Comparison of ENCODE assay signal across 10 cellular contexts in genomic region chr16:56477096-56477878, GRCh38. TPM values are rescaled to one million over a fixed set of nuclear protein-coding genes. Genes with fewer than 3 reads are reported as not detected.
A peak's percentile ranks its signal among the peaks of the same experiment; 100 is the strongest.
DNase-seq lines count a peak whose midpoint lies in the region; ATAC-seq and TF ChIP-seq lines count a peak whose summit lies in the region.
"Had no signal": no experiment of that assay in that cellular context is flagged by ENCODE, and none has a peak within 500 bp of the region (broad histone marks: within the 10 kb centered on the region; RNA-seq: fewer than 3 reads in every experiment).

No MANE protein-coding gene starts in this region.

- no peaks in the 10 kb centered on the region for H3K9me3 Mint-ChIP-seq in stimulated activated naive CD8-positive, alpha-beta T cell treated with anti-CD3 and anti-CD28 coated beads, Interleukin-15, Interleukin-2, amounts not matched to agents 100 ng/mL and 50 ng/mL, for 24 hours
- no peaks in the 10 kb centered on the region for H3K9me3 Mint-ChIP-seq in endodermal cell
- H3K9me3 Mint-ChIP-seq: neural crest cell had no signal

- TF ChIP-seq CTCF in fibroblast of lung (conservative IDR thresholded peaks at IDR 0.05 in 1 of 2, IDR thresholded peaks at IDR 0.05 in 1 of 2; ENCODE audit: low read depth in 1 of 2, low read length in 2 of 2) = no peak
- TF ChIP-seq CTCF in endodermal cell (conservative IDR thresholded peaks at IDR 0.05) = no peak

- H3K36me3 ChIP-seq in fibroblast of lung (ENCODE audit: control insufficient read depth, insufficient read depth, low read length) = peaks cover 13% of the 10 kb centered on the region
- H3K36me3 ChIP-seq in endodermal cell (ENCODE audit: control insufficient read depth, insufficient read depth, low read length) = peaks cover 69% of the 10 kb centered on the region

- no peaks in the 10 kb centered on the region for H4K20me1 ChIP-seq in fibroblast of lung (ENCODE audit: control insufficient read depth, extremely low read depth, insufficient read depth, low read length)

- WGBS in endodermal cell (ENCODE audit: insufficient coverage in 1 of 2, insufficient read length in 1 of 2), 2 experiments = 100% methylated on average over 2 of the region's 2 CpGs; no CpG with 5 or more reads in 1 of the 2 experiments

- H3K79me2 ChIP-seq in fibroblast of lung (ENCODE audit: control insufficient read depth, insufficient read depth, low read length) = no peaks in the 10 kb centered on the region

- H3K36me3 Mint-ChIP-seq in stimulated activated naive CD8-positive, alpha-beta T cell treated with anti-CD3 and anti-CD28 coated beads, Interleukin-15, Interleukin-2, amounts not matched to agents 100 ng/mL and 50 ng/mL, for 24 hours (ENCODE audit: low read depth) = peaks cover 66% of the 10 kb centered on the region
- H3K36me3 Mint-ChIP-seq in endodermal cell (ENCODE audit: low read depth) = peaks cover 52% of the 10 kb centered on the region

- H3K9me3 ChIP-seq in fibroblast of lung (ENCODE audit: control insufficient read depth, insufficient read depth, low read depth, low read length) (no peaks in the 10 kb centered on the region), endodermal cell (ENCODE audit: control insufficient read depth, low read length) (no peaks in the 10 kb centered on the region)

- no peaks in the 10 kb centered on the region for H3K27me3 Mint-ChIP-seq in stimulated activated naive CD8-positive, alpha-beta T cell treated with anti-CD3 and anti-CD28 coated beads, Interleukin-15, Interleukin-2, amounts not matched to agents 100 ng/mL and 50 ng/mL, for 24 hours
- no peaks in the 10 kb centered on the region for H3K27me3 Mint-ChIP-seq in endodermal cell (ENCODE audit: insufficient read depth)

- H3K4me3 Mint-ChIP-seq in stimulated activated naive CD8-positive, alpha-beta T cell treated with anti-CD3 and anti-CD28 coated beads, Interleukin-15, Interleukin-2, amounts not matched to agents 100 ng/mL and 50 ng/mL, for 24 hours = no peak overlapping the region
- no peak overlapping the region for H3K4me3 Mint-ChIP-seq in endodermal cell
- H3K4me3 Mint-ChIP-seq: neural crest cell had no signal

- H3K9ac ChIP-seq in fibroblast of lung (ENCODE audit: insufficient read depth, low read length) = no peak overlapping the region
- H3K9ac ChIP-seq in endodermal cell (ENCODE audit: extremely low read depth, low read length, poor library complexity, severe bottlenecking) = no peak overlapping the region

- peak overlapping the region; percentile 61 for H3K4me2 ChIP-seq in fibroblast of lung (ENCODE audit: extremely low read depth, insufficient read depth, low read length)

- peak; percentile 17 for DNase-seq in activated T-cell treated with anti-CD3 and anti-CD28 coated beads for 4 hours
- DNase-seq in activated T-cell treated with anti-CD3 and anti-CD28 coated beads, Interleukin-2, amount 50 U/mL, for 48 hours = no peak
- DNase-seq in fibroblast of lung (ENCODE audit: low read depth in 2 of 2) = peak; percentile 84 to 94
- DNase-seq in DMS79 treated with DMSO at 0.1 percent for 48 hours (lab: John Stamatoyannopoulos, UW) = no peak
- no peak for DNase-seq in inferior parietal cortex (ENCODE audit: extremely low spot score)
- DNase-seq in endodermal cell = no peak
- DNase-seq: NCI-H526 had no signal

- H2AFZ ChIP-seq in fibroblast of lung (ENCODE audit: low read length) = no peak overlapping the region

- peak; percentile 98 for ATAC-seq in SK-N-SH treated with all-trans-retinoic acid at 6 μM for 48 hours

- H3K4me1 ChIP-seq in fibroblast of lung (ENCODE audit: control insufficient read depth, extremely low read depth, insufficient read depth, low read length) (peaks cover 3% of the 10 kb centered on the region), endodermal cell (ENCODE audit: control insufficient read depth, insufficient read depth, low read length) (peaks cover 2% of the 10 kb centered on the region)

- H3K4me3 ChIP-seq in fibroblast of lung (replicated peaks in 1 of 4; ENCODE audit: control extremely low read depth in 1 of 4, insufficient read depth in 1 of 4, low read depth in 3 of 4, low read length in 4 of 4) = no peak overlapping the region
- no peak overlapping the region for H3K4me3 ChIP-seq in endodermal cell (ENCODE audit: low read length)

- H3K27me3 ChIP-seq in fibroblast of lung (ENCODE audit: control insufficient read depth, insufficient read depth, low read length) (no peaks in the 10 kb centered on the region), endodermal cell (ENCODE audit: control insufficient read depth, insufficient read depth, low read length, poor library complexity, severe bottlenecking) (no peaks in the 10 kb centered on the region)

- H3K27ac Mint-ChIP-seq in stimulated activated naive CD8-positive, alpha-beta T cell treated with anti-CD3 and anti-CD28 coated beads, Interleukin-15, Interleukin-2, amounts not matched to agents 100 ng/mL and 50 ng/mL, for 24 hours = peak overlapping the region; percentile 65
- no peak overlapping the region for H3K27ac Mint-ChIP-seq in endodermal cell

- H3K27ac ChIP-seq in fibroblast of lung (ENCODE audit: insufficient read depth, low read length) (peak overlapping the region; percentile 61), endodermal cell (ENCODE audit: low read depth, low read length) (no peak overlapping the region)

- peaks cover 26% of the 10 kb centered on the region for H3K4me1 Mint-ChIP-seq in stimulated activated naive CD8-positive, alpha-beta T cell treated with anti-CD3 and anti-CD28 coated beads, Interleukin-15, Interleukin-2, amounts not matched to agents 100 ng/mL and 50 ng/mL, for 24 hours (ENCODE audit: low read depth)
- H3K4me1 Mint-ChIP-seq in endodermal cell = peaks cover 21% of the 10 kb centered on the region
- H3K4me1 Mint-ChIP-seq: neural crest cell had no signal

TF ChIP-seq in SK-N-SH treated with all-trans-retinoic acid at 6 μM for 48 hours, 23 proteins besides CTCF, POLR2A, EP300 and RAD21 (continues in another document):
- no peak for TF ChIP-seq TCF4 (CRISPR knock-in tag; IDR thresholded peaks at IDR 0.05; ENCODE audit: borderline replicate concordance)
- no peak for TF ChIP-seq TOX (CRISPR knock-in tag; IDR thresholded peaks at IDR 0.05; ENCODE audit: borderline replicate concordance)
- TF ChIP-seq OSR1 (CRISPR knock-in tag; IDR thresholded peaks at IDR 0.05) = no peak
- no peak for TF ChIP-seq POU6F1 (CRISPR knock-in tag; IDR thresholded peaks at IDR 0.05; ENCODE audit: borderline replicate concordance, low read depth)
- TF ChIP-seq ZFP3 (CRISPR knock-in tag; IDR thresholded peaks at IDR 0.05) = no peak
- no peak for TF ChIP-seq SNAI2 (CRISPR knock-in tag; IDR thresholded peaks at IDR 0.05)
- TF ChIP-seq CREB5 (CRISPR knock-in tag; IDR thresholded peaks at IDR 0.05; ENCODE audit: low read depth) = no peak
- TF ChIP-seq ZNF70 (CRISPR knock-in tag; IDR thresholded peaks at IDR 0.05) = no peak

RNA-seq across cellular contexts. Expression of gene OGFOD1, which starts 25.9 kb away (rescaled TPM):
- total RNA-seq in fibroblast of lung (54.7 and 55.0 TPM in 2 replicates), endodermal cell (10 to 100 TPM; 54.3 to 55.1 TPM)
- polyA plus RNA-seq in fibroblast of lung = 101 and 110 TPM in 2 replicates
- polyA plus RNA-seq in fibroblast of lung (2012) = 47.8 and 52.7 TPM in 2 replicates
- polyA minus RNA-seq in fibroblast of lung (ENCODE audit: low replicate concordance) = 8.6 and 30.1 TPM in 2 replicates
- 58.7 TPM for polyA plus RNA-seq in endodermal cell (2013, experiment 1 of 2)
- 54.6 TPM for polyA plus RNA-seq in endodermal cell (2013, experiment 2 of 2)

RNA-seq across cellular contexts. Expression of gene NUDT21, which starts 26.2 kb away (rescaled TPM):
- total RNA-seq in fibroblast of lung (64.2 and 69.9 TPM in 2 replicates), endodermal cell (100 to 1,000 TPM; 177 to 185 TPM)
- polyA plus RNA-seq in fibroblast of lung = 132 and 136 TPM in 2 replicates
- polyA plus RNA-seq in fibroblast of lung (2012) = 79.7 and 113 TPM in 2 replicates
- 37.0 and 44.5 TPM in 2 replicates for polyA minus RNA-seq in fibroblast of lung (ENCODE audit: low replicate concordance)
- 141 TPM for polyA plus RNA-seq in endodermal cell (2013, experiment 1 of 2)
- polyA plus RNA-seq in endodermal cell (2013, experiment 2 of 2) = 121 TPM

RNA-seq across cellular contexts. Expression of gene BBS2, which starts 42.5 kb away (rescaled TPM):
- total RNA-seq in fibroblast of lung (76.3 and 84.9 TPM in 2 replicates), endodermal cell (10 to 100 TPM; 35.3 to 52.6 TPM)
- 42.5 and 59.9 TPM in 2 replicates for polyA plus RNA-seq in fibroblast of lung
- 20.5 and 32.1 TPM in 2 replicates for polyA plus RNA-seq in fibroblast of lung (2012)
- 41.8 and 58.3 TPM in 2 replicates for polyA minus RNA-seq in fibroblast of lung (ENCODE audit: low replicate concordance)
- polyA plus RNA-seq in endodermal cell (2013, experiment 1 of 2) = 58.4 TPM
- 60.3 TPM for polyA plus RNA-seq in endodermal cell (2013, experiment 2 of 2)

RNA-seq across cellular contexts. Expression of gene AMFR, which starts 51.9 kb away (rescaled TPM):
- 350 and 413 TPM in 2 replicates for total RNA-seq in fibroblast of lung
- 75.9 and 76.1 TPM in 2 replicates for polyA plus RNA-seq in fibroblast of lung
- polyA plus RNA-seq in fibroblast of lung (2012) = 74.2 and 82.1 TPM in 2 replicates
- 873 and 979 TPM in 2 replicates for polyA minus RNA-seq in fibroblast of lung (ENCODE audit: low replicate concordance)
- 10 to 100 TPM; 77.0 to 81.6 TPM for total RNA-seq in endodermal cell
- 47.2 TPM for polyA plus RNA-seq in endodermal cell (2013, experiment 1 of 2)
- polyA plus RNA-seq in endodermal cell (2013, experiment 2 of 2) = 37.9 TPM

Comparison
In these comparisons a context has a peak if more than half of its experiments do, and no peak if none do; other contexts are left out.
1. DNase-seq: peak in activated T-cell treated with anti-CD3 and anti-CD28 coated beads for 4 hours (single experiment) and fibroblast of lung (2 of 2); none in activated T-cell treated with anti-CD3 and anti-CD28 coated beads, Interleukin-2, amount 50 U/mL, for 48 hours (0 of 2), DMS79 treated with DMSO at 0.1 percent for 48 hours (single experiment), inferior parietal cortex (single experiment) and endodermal cell (single experiment).